Comparison of ENCODE assay signal across 8 cellular contexts in genomic region chr10:132539431-132539839, GRCh38. TPM values are rescaled to one million over a fixed set of nuclear protein-coding genes. Genes with fewer than 3 reads are reported as not detected.
A peak's percentile ranks its signal among the peaks of the same experiment; 100 is the strongest.
DNase-seq lines count a peak whose midpoint lies in the region; ATAC-seq and TF ChIP-seq lines count a peak whose summit lies in the region.

No MANE protein-coding gene starts in this region.

- H3K9me3 ChIP-seq in stomach: no peaks in the 10 kb centered on the region

- H3K36me3 ChIP-seq in stomach: peaks cover 0 to 16% (median 0%) of the 10 kb centered on the region in 4 donors

- intact Hi-C loops in stomach (cut with DNase I; ENCODE audit: low total_unique reads): loop anchor here (10.0 kb wide), 1 partner anchor 75 kb away; no protein-coding TSS in a partner anchor

- ATAC-seq in activated naive CD4-positive, alpha-beta T cell treated with anti-CD3 and anti-CD28 coated beads, Interleukin-2, amount 50 U/mL, for 72 hours: peak; percentile 4 to 11
- ATAC-seq in left lobe of liver: peak; percentile 57
- ATAC-seq in GM18870 (IDR thresholded peaks at IDR 0.05; ENCODE audit: unreplicated experiment): no peak
- no peak for ATAC-seq in HG03045 (IDR thresholded peaks at IDR 0.05; ENCODE audit: unreplicated experiment)

- H3K4me3 ChIP-seq in LNCaP clone FGC (ENCODE audit: low read depth, low read length) (peak overlapping the region; percentile 90), stomach (peak overlapping the region; percentile 69 to 80 (median 74))

- H3K27ac ChIP-seq in stomach: peak overlapping the region; percentile 80 to 96 (median 88)

- DNase-seq in LNCaP clone FGC (ENCODE audit: low read depth) (peak; percentile 54), left lobe of liver (ENCODE audit: low spot score) (peak; percentile 85), stomach (peak; percentile 76), DMS53 (lab: John Stamatoyannopoulos, UW) (no peak), putamen (ENCODE audit: low spot score) (no peak)
- no peak for DNase-seq in activated naive CD4-positive, alpha-beta T cell treated with anti-CD3 and anti-CD28 coated beads, Interleukin-2, amount 50 U/mL, for 72 hours (ENCODE audit: low spot score in 2 of 2)

- peaks cover 57 to 76% (median 68%) of the 10 kb centered on the region in 4 donors for H3K4me1 ChIP-seq in stomach

- TF ChIP-seq CTCF in LNCaP clone FGC (IDR thresholded peaks at IDR 0.05; ENCODE audit: control insufficient read depth, extremely low read depth, insufficient read depth) (no peak), stomach (IDR thresholded peaks at IDR 0.05) (no peak)

- H3K27ac Mint-ChIP-seq in activated naive CD4-positive, alpha-beta T cell treated with anti-CD3 and anti-CD28 coated beads, Interleukin-2, amount 50 U/mL, for 72 hours: peak overlapping the region in 1 of 2 donors; percentile 91

- TF ChIP-seq POLR2A in stomach (IDR thresholded peaks at IDR 0.05): no peak

- peaks cover 5 to 8% of the 10 kb centered on the region in 2 donors for H3K36me3 Mint-ChIP-seq in activated naive CD4-positive, alpha-beta T cell treated with anti-CD3 and anti-CD28 coated beads, Interleukin-2, amount 50 U/mL, for 72 hours

- no peaks in the 10 kb centered on the region for H3K9me3 Mint-ChIP-seq in activated naive CD4-positive, alpha-beta T cell treated with anti-CD3 and anti-CD28 coated beads, Interleukin-2, amount 50 U/mL, for 72 hours

- no peaks in the 10 kb centered on the region for H3K27me3 ChIP-seq in stomach

- TF ChIP-seq EP300 in stomach (IDR thresholded peaks at IDR 0.05): no peak

- 7 to 31% (median 23%) methylated on average over 10 to 11 of the region's 11 CpGs for WGBS in stomach, 5 donors

RNA-seq across cellular contexts. Expression of gene INPP5A, which starts 1.8 kb away (rescaled TPM):
- total RNA-seq in activated naive CD4-positive, alpha-beta T cell treated with anti-CD3 and anti-CD28 coated beads, Interleukin-2, amount 50 U/mL, for 72 hours: 10 to 100 TPM; 10.5 to 14.0 TPM
- total RNA-seq in left lobe of liver (18.3 TPM), stomach (10 to 100 TPM; 30.4 to 72.3 (median 50.6) TPM)
- 10 to 100 TPM; 17.2 to 22.1 (median 21.8) TPM for polyA plus RNA-seq in stomach

Comparison
In these comparisons a context has a peak if more than half of its experiments do, and no peak if none do; other contexts are left out.
1. DNase-seq: peak in LNCaP clone FGC (single experiment), left lobe of liver (single experiment) and stomach (single experiment); none in activated naive CD4-positive, alpha-beta T cell treated with anti-CD3 and anti-CD28 coated beads, Interleukin-2, amount 50 U/mL, for 72 hours (0 of 2), DMS53 (single experiment) and putamen (single experiment).
2. ATAC-seq: peak in activated naive CD4-positive, alpha-beta T cell treated with anti-CD3 and anti-CD28 coated beads, Interleukin-2, amount 50 U/mL, for 72 hours (2 of 2) and left lobe of liver (single experiment); none in GM18870 (single experiment) and HG03045 (single experiment).